In the genomic region with DNA sequence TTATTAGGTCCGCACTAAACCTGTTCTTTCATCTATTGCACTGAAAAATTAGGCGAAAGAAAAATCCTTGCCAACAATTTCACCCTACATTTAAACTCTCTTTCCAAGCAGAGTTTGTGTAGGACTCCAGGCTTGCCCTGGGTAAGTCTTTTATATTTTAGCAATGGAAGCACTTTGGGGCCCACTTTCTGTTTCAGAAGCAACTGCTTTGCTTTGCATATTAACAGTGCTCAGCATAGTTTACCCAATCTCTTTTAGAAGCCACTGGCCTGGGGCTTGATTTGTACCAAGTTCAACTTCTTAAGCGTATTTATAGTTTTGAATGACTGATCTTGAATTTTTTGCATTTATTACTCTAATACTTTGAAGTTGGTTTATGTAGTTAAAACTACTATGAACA, we compare ENCODE assay signal across 24 cellular contexts.
DNase-seq lines count a peak whose midpoint lies in the region; ATAC-seq and FAIRE-seq lines count a peak whose summit lies in the region.
"Had no signal": no experiment of that assay in that cellular context is flagged by ENCODE, and none has a peak within 500 bp of the region (broad histone marks: within the 10 kb centered on the region; RNA-seq: fewer than 3 reads in every experiment).

No MANE protein-coding gene starts in this region.

- H4K12ac ChIP-seq in trophoblast cell (ENCODE audit: low read depth, low read length), result no peak overlapping the region

- H3K79me2 ChIP-seq in trophoblast cell (ENCODE audit: control insufficient read depth, insufficient read depth, low read length, poor library complexity), result no peaks in the 10 kb centered on the region

- no peaks in the 10 kb centered on the region for H3K9me3 ChIP-seq in trophoblast cell (ENCODE audit: insufficient read depth, low read depth, low read length)
- H3K9me3 ChIP-seq: BE2C, HAP-1, Peyer's patch had no signal

- no peak overlapping the region for H2BK120ac ChIP-seq in trophoblast cell (ENCODE audit: insufficient read depth, low read length, poor library complexity)

- H3K27me3 ChIP-seq in trophoblast cell (ENCODE audit: insufficient read depth, low read length), result no peaks in the 10 kb centered on the region
- H3K27me3 ChIP-seq: BE2C, Peyer's patch, SJCRH30 had no signal

- no peak overlapping the region for H3K4me3 ChIP-seq in trophoblast cell (ENCODE audit: low read depth, low read length)
- H3K4me3 ChIP-seq: HAP-1, K562, Peyer's patch, SJCRH30 had no signal

- H4K8ac ChIP-seq in trophoblast cell (ENCODE audit: low read depth, low read length), result no peak overlapping the region

- H3K4ac ChIP-seq in trophoblast cell (ENCODE audit: low read depth, low read length), result no peak overlapping the region

- DNase-seq in trophoblast cell (no peak), cerebellar cortex (ENCODE audit: low spot score) (no peak), HTR-8/SVneo (ENCODE audit: insufficient read length, low spot score) (no peak), amniotic stem cell (lab: John Stamatoyannopoulos, UW) (no peak)
- DNase-seq: activated CD4-positive, alpha-beta memory T cell treated with anti-CD3 and anti-CD28 coated beads, Interleukin-2, amount 10 ng/mL, durations not matched to agents 7 days and 5 days; aorta; BE2C; cortex of kidney; naive thymus-derived CD8-positive, alpha-beta T cell; NCI-H2081; NCI-H2227 treated with DMSO at 0.1 percent for 48 hours; NCI-H526 treated with DMSO at 0.1 percent for 48 hours; Peyer's patch; SJCRH30; T-cell had no signal

- H3K23ac ChIP-seq in trophoblast cell (ENCODE audit: low read length), result no peak overlapping the region

- H2BK12ac ChIP-seq in trophoblast cell (ENCODE audit: low read length), result no peak overlapping the region

- no peaks in the 10 kb centered on the region for H3K36me3 ChIP-seq in trophoblast cell (ENCODE audit: control insufficient read depth in 1 of 2, insufficient read depth in 2 of 2, low read length in 2 of 2)
- H3K36me3 ChIP-seq: BE2C, HAP-1, Peyer's patch, SJCRH30 had no signal

- H3K18ac ChIP-seq in trophoblast cell (ENCODE audit: low read length), result no peak overlapping the region

- H3K4me2 ChIP-seq in trophoblast cell (ENCODE audit: low read length), result peak overlapping the region; percentile 6

- no peak overlapping the region for H4K91ac ChIP-seq in trophoblast cell (ENCODE audit: low read depth, low read length)

- peaks cover 0 to 5% of the 10 kb centered on the region in 2 experiments for H3K4me1 ChIP-seq in trophoblast cell (ENCODE audit: control insufficient read depth in 1 of 2, insufficient read depth in 2 of 2, low read length in 2 of 2)
- H3K4me1 ChIP-seq: BE2C, HAP-1, Peyer's patch, SJCRH30 had no signal

- no peak for FAIRE-seq in HTR-8/SVneo (lab: Jason Lieb, UNC)
- FAIRE-seq: K562, keratinocyte, TTC549 had no signal

- H3K27ac ChIP-seq in trophoblast cell (ENCODE audit: low read depth, low read length), result peak overlapping the region; percentile 62
- H3K27ac ChIP-seq: Peyer's patch, SJCRH30 had no signal

- no peaks in the 10 kb centered on the region for H3K79me1 ChIP-seq in trophoblast cell (ENCODE audit: low read length)

- H2AK5ac ChIP-seq in trophoblast cell (ENCODE audit: low read length), result no peak overlapping the region

- H2AFZ ChIP-seq in trophoblast cell (ENCODE audit: insufficient read depth, low read length, poor library complexity), result no peak overlapping the region

- no CpG with 5 or more reads among the region's 3 CpGs for WGBS in trophoblast cell (ENCODE audit: extremely low coverage, insufficient coverage, insufficient read length)

- no peak overlapping the region for H2BK5ac ChIP-seq in trophoblast cell (ENCODE audit: low read depth, low read length, poor library complexity)

- no peak overlapping the region for H3K14ac ChIP-seq in trophoblast cell (ENCODE audit: low read length)

- ATAC-seq in GM18870 (IDR thresholded peaks at IDR 0.05; ENCODE audit: unreplicated experiment) (peak; percentile 60), HG02610 (IDR thresholded peaks at IDR 0.05; ENCODE audit: unreplicated experiment) (peak; percentile 58), HG03520 (IDR thresholded peaks at IDR 0.05; ENCODE audit: unreplicated experiment) (peak; percentile 74), GM21367 (IDR thresholded peaks at IDR 0.05; ENCODE audit: unreplicated experiment) (no peak)
- ATAC-seq: activated CD4-positive, CD25-positive, alpha-beta regulatory T cell treated with anti-CD3 and anti-CD28 coated beads, Interleukin-2, amount 50 U/mL, for 24 hours; K562; naive thymus-derived CD8-positive, alpha-beta T cell; T-cell had no signal

- H3K9ac ChIP-seq in trophoblast cell (ENCODE audit: low read length), result no peak overlapping the region
